25 cellular contexts compared by ENCODE assay signal in genomic region chr2:143333168-143333791, GRCh38.
A peak's percentile ranks its signal among the peaks of the same experiment; 100 is the strongest.
DNase-seq lines count a peak whose midpoint lies in the region; ATAC-seq and TF ChIP-seq lines count a peak whose summit lies in the region.
"Had no signal": no experiment of that assay in that cellular context is flagged by ENCODE, and none has a peak within 500 bp of the region (broad histone marks: within the 10 kb centered on the region; RNA-seq: fewer than 3 reads in every experiment).

No MANE protein-coding gene starts in this region.

- H3K9me3 ChIP-seq in CD8-positive, alpha-beta memory T cell (ENCODE audit: low read length) = no peaks in the 10 kb centered on the region
- no peaks in the 10 kb centered on the region for H3K9me3 ChIP-seq in naive thymus-derived CD4-positive, alpha-beta T cell (ENCODE audit: control insufficient read depth in 2 of 3, low read length in 3 of 3)
- no peaks in the 10 kb centered on the region for H3K9me3 ChIP-seq in upper lobe of right lung
- H3K9me3 ChIP-seq: BE2C, upper lobe of left lung had no signal

- TF ChIP-seq CTCF in WTC11 (IDR thresholded peaks at IDR 0.05) (no peak), upper lobe of right lung (IDR thresholded peaks at IDR 0.05) (no peak)

- CTCF ChIA-PET in CD8-positive, alpha-beta memory T cell (lab: Charles Lee) = interaction anchor here (2.1 kb wide), 1 partner anchor 9 kb away, joined by 6 read pairs; no protein-coding TSS in a partner anchor
- CTCF ChIA-PET in naive thymus-derived CD4-positive, alpha-beta T cell (lab: Charles Lee) = no interaction called here
- CTCF ChIA-PET in WTC11 (lab: Charles Lee) = no interaction called here

- no peaks in the 10 kb centered on the region for H3K36me3 ChIP-seq in CD8-positive, alpha-beta memory T cell (ENCODE audit: insufficient read depth, low read length)
- H3K36me3 ChIP-seq in naive thymus-derived CD4-positive, alpha-beta T cell (ENCODE audit: control insufficient read depth in 2 of 3, insufficient read depth in 3 of 3, low read length in 3 of 3) = no peaks in the 10 kb centered on the region
- no peaks in the 10 kb centered on the region for H3K36me3 ChIP-seq in upper lobe of right lung
- H3K36me3 ChIP-seq: BE2C, upper lobe of left lung, WERI-Rb-1 had no signal

- no peaks in the 10 kb centered on the region for H3K9me3 Mint-ChIP-seq in CD8-positive, alpha-beta memory T cell
- peaks cover 3% of the 10 kb centered on the region for H3K9me3 Mint-ChIP-seq in activated T-helper 17 cell treated with anti-CD3 and anti-CD28 coated beads, Interleukin-2, amount 50 U/mL, for 72 hours
- no peaks in the 10 kb centered on the region for H3K9me3 Mint-ChIP-seq in naive thymus-derived CD4-positive, alpha-beta T cell
- no peaks in the 10 kb centered on the region for H3K9me3 Mint-ChIP-seq in WTC11
- H3K9me3 Mint-ChIP-seq: HFFc6, nephron had no signal

- peak overlapping the region in 4 of 8 donors; percentile 0 to 29 (median 4) for H3K27ac Mint-ChIP-seq in CD8-positive, alpha-beta memory T cell
- H3K27ac Mint-ChIP-seq in activated T-helper 17 cell treated with anti-CD3 and anti-CD28 coated beads, Interleukin-2, amount 50 U/mL, for 72 hours = no peak overlapping the region
- peak overlapping the region in 4 of 9 donors; percentile 33 to 59 (median 49) for H3K27ac Mint-ChIP-seq in naive thymus-derived CD4-positive, alpha-beta T cell
- H3K27ac Mint-ChIP-seq in WTC11 = no peak overlapping the region
- H3K27ac Mint-ChIP-seq: HFFc6, nephron had no signal

- H3K27me3 ChIP-seq in CD8-positive, alpha-beta memory T cell (ENCODE audit: insufficient read depth, low read length, poor library complexity, severe bottlenecking) = no peaks in the 10 kb centered on the region
- H3K27me3 ChIP-seq in naive thymus-derived CD4-positive, alpha-beta T cell (ENCODE audit: control insufficient read depth in 2 of 2, insufficient read depth in 2 of 2, low read length in 2 of 2) = no peaks in the 10 kb centered on the region
- no peaks in the 10 kb centered on the region for H3K27me3 ChIP-seq in upper lobe of right lung
- H3K27me3 ChIP-seq: BE2C, upper lobe of left lung had no signal

- peak overlapping the region in 5 of 7 donors; percentile 5 to 54 (median 24) for H3K4me3 Mint-ChIP-seq in CD8-positive, alpha-beta memory T cell
- H3K4me3 Mint-ChIP-seq in activated T-helper 17 cell treated with anti-CD3 and anti-CD28 coated beads, Interleukin-2, amount 50 U/mL, for 72 hours = peak overlapping the region; percentile 19
- H3K4me3 Mint-ChIP-seq in naive thymus-derived CD4-positive, alpha-beta T cell = peak overlapping the region in 6 of 10 donors; percentile 12 to 44 (median 30)
- H3K4me3 Mint-ChIP-seq in WTC11 = no peak overlapping the region
- H3K4me3 Mint-ChIP-seq: HFFc6, nephron had no signal

- no peak overlapping the region for H3K27ac ChIP-seq in CD8-positive, alpha-beta memory T cell (ENCODE audit: low read depth, low read length)
- H3K27ac ChIP-seq in naive thymus-derived CD4-positive, alpha-beta T cell (ENCODE audit: low read depth, low read length) = no peak overlapping the region
- no peak overlapping the region for H3K27ac ChIP-seq in upper lobe of right lung
- H3K27ac ChIP-seq: upper lobe of left lung, WERI-Rb-1 had no signal

- DNase-seq in NCI-H510A treated with DMSO at 0.1 percent for 48 hours (lab: John Stamatoyannopoulos, UW) (peak; percentile 23), NCI-H510A (lab: John Stamatoyannopoulos, UW) (no peak), WTC11 (ENCODE audit: low spot score) (no peak), upper lobe of right lung (no peak)
- no peak for DNase-seq in CD8-positive, alpha-beta memory T cell
- DNase-seq in naive thymus-derived CD4-positive, alpha-beta T cell = no peak
- DNase-seq: activated naive CD4-positive, alpha-beta T cell; activated T-cell treated with anti-CD3 and anti-CD28 coated beads for 4 hours; BE2C; COR-L47; cortex of kidney; HFFc6; IMR-90; islet precursor cell; midbrain; NCI-H1105; NCI-H2029 treated with DMSO at 0.1 percent for 48 hours; NCI-H524; right cardiac atrium; upper lobe of left lung; WERI-Rb-1 had no signal

- no peak overlapping the region for H3K4me3 ChIP-seq in CD8-positive, alpha-beta memory T cell (ENCODE audit: low read length)
- H3K4me3 ChIP-seq in naive thymus-derived CD4-positive, alpha-beta T cell (ENCODE audit: low read length) = no peak overlapping the region
- H3K4me3 ChIP-seq in upper lobe of right lung = no peak overlapping the region
- H3K4me3 ChIP-seq: upper lobe of left lung had no signal

- no peak for ATAC-seq in activated T-helper 17 cell treated with anti-CD3 and anti-CD28 coated beads, Interleukin-2, amount 50 U/mL, for 72 hours (replicated peaks)
- ATAC-seq in naive thymus-derived CD4-positive, alpha-beta T cell = no peak
- ATAC-seq in WTC11 (no peak), GM18511 (IDR thresholded peaks at IDR 0.05; ENCODE audit: unreplicated experiment) (no peak), upper lobe of right lung (no peak)
- ATAC-seq: right cardiac atrium, SK-N-SH treated with all-trans-retinoic acid at 6 μM for 48 hours had no signal

- H3K4me1 Mint-ChIP-seq in CD8-positive, alpha-beta memory T cell = peaks cover 72 to 97% (median 93%) of the 10 kb centered on the region in 3 donors
- peaks cover 29% of the 10 kb centered on the region for H3K4me1 Mint-ChIP-seq in activated T-helper 17 cell treated with anti-CD3 and anti-CD28 coated beads, Interleukin-2, amount 50 U/mL, for 72 hours
- peaks cover 19 to 87% (median 76%) of the 10 kb centered on the region in 7 donors for H3K4me1 Mint-ChIP-seq in naive thymus-derived CD4-positive, alpha-beta T cell
- H3K4me1 Mint-ChIP-seq in WTC11 = 0 out of 2 replicates have a peak, but pooled peaks cover 4% of the 10 kb centered on the region
- H3K4me1 Mint-ChIP-seq: nephron had no signal

- peaks cover 21% of the 10 kb centered on the region for H3K4me1 ChIP-seq in CD8-positive, alpha-beta memory T cell (ENCODE audit: insufficient read depth, low read length)
- H3K4me1 ChIP-seq in naive thymus-derived CD4-positive, alpha-beta T cell (ENCODE audit: control insufficient read depth in 2 of 2, insufficient read depth in 2 of 2, low read length in 2 of 2) = peaks cover 9 to 24% of the 10 kb centered on the region in 2 donors
- no peaks in the 10 kb centered on the region for H3K4me1 ChIP-seq in upper lobe of right lung
- H3K4me1 ChIP-seq: BE2C had no signal

- H3K36me3 Mint-ChIP-seq in CD8-positive, alpha-beta memory T cell = peaks cover 0 to 34% (median 7%) of the 10 kb centered on the region in 3 donors
- peaks cover 16% of the 10 kb centered on the region for H3K36me3 Mint-ChIP-seq in activated T-helper 17 cell treated with anti-CD3 and anti-CD28 coated beads, Interleukin-2, amount 50 U/mL, for 72 hours (ENCODE audit: low read depth)
- H3K36me3 Mint-ChIP-seq in naive thymus-derived CD4-positive, alpha-beta T cell = peaks cover 0 to 24% (median 19%) of the 10 kb centered on the region in 5 donors
- no peaks in the 10 kb centered on the region for H3K36me3 Mint-ChIP-seq in WTC11

- intact Hi-C loops in naive thymus-derived CD4-positive, alpha-beta T cell (cut with micrococcal nuclease) = loop anchor here in 1 of 2 donors (5.0 kb wide), 1 partner anchor 36 kb away; no protein-coding TSS in a partner anchor
- intact Hi-C loops in upper lobe of right lung (cut with DNase I) = no loop called here

- no peaks in the 10 kb centered on the region for H3K27me3 Mint-ChIP-seq in CD8-positive, alpha-beta memory T cell
- no peaks in the 10 kb centered on the region for H3K27me3 Mint-ChIP-seq in activated T-helper 17 cell treated with anti-CD3 and anti-CD28 coated beads, Interleukin-2, amount 50 U/mL, for 72 hours
- no peaks in the 10 kb centered on the region for H3K27me3 Mint-ChIP-seq in naive thymus-derived CD4-positive, alpha-beta T cell
- H3K27me3 Mint-ChIP-seq in WTC11 (ENCODE audit: low read depth) = no peaks in the 10 kb centered on the region; the same call in 1 of the 2 replicates

- POLR2A ChIA-PET in CD8-positive, alpha-beta memory T cell (lab: Charles Lee) = no interaction called here
- POLR2A ChIA-PET in naive thymus-derived CD4-positive, alpha-beta T cell (lab: Charles Lee) = no interaction called here
- POLR2A ChIA-PET in WTC11 (lab: Charles Lee) = no interaction called here

TF ChIP-seq in WTC11, 78 proteins besides CTCF, POLR2A, EP300 and RAD21 (continues in another document):
- TF ChIP-seq E2F5 (CRISPR knock-in tag; IDR thresholded peaks at IDR 0.05) (no peak), CBFB (CRISPR knock-in tag; IDR thresholded peaks at IDR 0.05; ENCODE audit: low read depth) (no peak), IRF1 (CRISPR knock-in tag; IDR thresholded peaks at IDR 0.05) (no peak), SP1 (CRISPR knock-in tag; conservative IDR thresholded peaks at IDR 0.05) (no peak), FOXK1 (CRISPR knock-in tag; IDR thresholded peaks at IDR 0.05) (no peak), E2F1 (CRISPR knock-in tag; IDR thresholded peaks at IDR 0.05) (no peak), FOXJ3 (CRISPR knock-in tag; IDR thresholded peaks at IDR 0.05; ENCODE audit: borderline replicate concordance) (no peak), ZNF423 (CRISPR knock-in tag; IDR thresholded peaks at IDR 0.05) (no peak)
